In genomic region chr3:101179637-101180036, GRCh38 we compare ENCODE assay signal across 16 cellular contexts.
DNase-seq lines count a peak whose midpoint lies in the region; ATAC-seq and TF ChIP-seq lines count a peak whose summit lies in the region.
"Had no signal": no experiment of that assay in that cellular context is flagged by ENCODE, and none has a peak within 500 bp of the region (broad histone marks: within the 10 kb centered on the region; RNA-seq: fewer than 3 reads in every experiment).

No MANE protein-coding gene starts in this region.

- no peak overlapping the region for H3K4me3 ChIP-seq in AG10803 (ENCODE audit: low read length)
- H3K4me3 ChIP-seq in epithelial cell of proximal tubule (ENCODE audit: low read depth, low read length) = no peak overlapping the region
- no peak overlapping the region for H3K4me3 ChIP-seq in suprapubic skin
- no peak overlapping the region for H3K4me3 ChIP-seq in tibial artery
- H3K4me3 ChIP-seq: cardiac muscle cell, heart left ventricle, PC-9, thoracic aorta had no signal

- H3K9me3 ChIP-seq in suprapubic skin (no peaks in the 10 kb centered on the region), tibial artery (no peaks in the 10 kb centered on the region)
- H3K9me3 ChIP-seq: thoracic aorta had no signal

- TF ChIP-seq CTCF in AG10803 (conservative IDR thresholded peaks at IDR 0.05; ENCODE audit: low read length) (no peak), epithelial cell of proximal tubule (conservative IDR thresholded peaks at IDR 0.05; ENCODE audit: low read depth, low read length) (no peak), suprapubic skin (IDR thresholded peaks at IDR 0.05) (no peak), tibial artery (IDR thresholded peaks at IDR 0.05) (no peak)

- TF ChIP-seq POLR2A in suprapubic skin (IDR thresholded peaks at IDR 0.05) = no peak

- ATAC-seq in GM18502 (IDR thresholded peaks at IDR 0.05; ENCODE audit: poor library complexity, unreplicated experiment) = no peak
- ATAC-seq: activated CD8-positive, alpha-beta memory T cell treated with anti-CD3 and anti-CD28 coated beads, Interleukin-2, amount 10 ng/mL, durations not matched to agents 7 days and 5 days had no signal

- DNase-seq in AG10803 (ENCODE audit: low read depth) = peak; percentile 94
- peak; percentile 76 for DNase-seq in LHCN-M2 (ENCODE audit: low read depth)
- DNase-seq in epithelial cell of proximal tubule (ENCODE audit: low read depth) = peak; percentile 31
- peak; percentile 83 for DNase-seq in myocyte (ENCODE audit: low read depth)
- DNase-seq in suprapubic skin (ENCODE audit: low spot score in 2 of 2) = no peak
- DNase-seq in tibial artery = no peak
- DNase-seq in NOMO-1 (lab: John Stamatoyannopoulos, UW; ENCODE audit: unreplicated experiment in 2 of 2) = no peak
- DNase-seq: activated CD8-positive, alpha-beta memory T cell treated with anti-CD3 and anti-CD28 coated beads, Interleukin-2, amount 10 ng/mL, durations not matched to agents 7 days and 5 days; activated naive CD4-positive, alpha-beta T cell treated with Interleukin-2 at 50 U/mL for 16 hours; heart left ventricle; NCI-H1930; NCI-H69; PC-9 had no signal

- H3K27ac ChIP-seq in suprapubic skin (no peak overlapping the region), tibial artery (no peak overlapping the region)
- H3K27ac ChIP-seq: cardiac muscle cell, heart left ventricle, PC-9, thoracic aorta had no signal

- WGBS in suprapubic skin = 64% methylated on average over 3 of the region's 3 CpGs

- no peaks in the 10 kb centered on the region for H3K4me1 ChIP-seq in suprapubic skin
- H3K4me1 ChIP-seq in tibial artery = peaks cover 0 to 14% (median 0%) of the 10 kb centered on the region in 4 donors

- intact Hi-C loops in tibial artery (cut with DNase I; ENCODE audit: low total_unique reads) = no loop called here

- TF ChIP-seq EP300 in suprapubic skin (IDR thresholded peaks at IDR 0.05) = no peak

- no peaks in the 10 kb centered on the region for H3K36me3 ChIP-seq in suprapubic skin
- H3K36me3 ChIP-seq in tibial artery = no peaks in the 10 kb centered on the region
- H3K36me3 ChIP-seq: cardiac muscle cell, heart left ventricle, thoracic aorta had no signal

- H3K27me3 ChIP-seq in suprapubic skin = no peaks in the 10 kb centered on the region
- H3K27me3 ChIP-seq in tibial artery = no peaks in the 10 kb centered on the region
- H3K27me3 ChIP-seq: cardiac muscle cell, heart left ventricle had no signal

Comparison
In these comparisons a context has a peak if more than half of its experiments do, and no peak if none do; other contexts are left out.
1. DNase-seq: peak in AG10803 (single experiment), LHCN-M2 (single experiment), epithelial cell of proximal tubule (single experiment) and myocyte (single experiment); none in suprapubic skin (0 of 2), tibial artery (0 of 2) and NOMO-1 (0 of 2).